Comparison of ENCODE assay signal across 11 cellular contexts in the genomic region with DNA sequence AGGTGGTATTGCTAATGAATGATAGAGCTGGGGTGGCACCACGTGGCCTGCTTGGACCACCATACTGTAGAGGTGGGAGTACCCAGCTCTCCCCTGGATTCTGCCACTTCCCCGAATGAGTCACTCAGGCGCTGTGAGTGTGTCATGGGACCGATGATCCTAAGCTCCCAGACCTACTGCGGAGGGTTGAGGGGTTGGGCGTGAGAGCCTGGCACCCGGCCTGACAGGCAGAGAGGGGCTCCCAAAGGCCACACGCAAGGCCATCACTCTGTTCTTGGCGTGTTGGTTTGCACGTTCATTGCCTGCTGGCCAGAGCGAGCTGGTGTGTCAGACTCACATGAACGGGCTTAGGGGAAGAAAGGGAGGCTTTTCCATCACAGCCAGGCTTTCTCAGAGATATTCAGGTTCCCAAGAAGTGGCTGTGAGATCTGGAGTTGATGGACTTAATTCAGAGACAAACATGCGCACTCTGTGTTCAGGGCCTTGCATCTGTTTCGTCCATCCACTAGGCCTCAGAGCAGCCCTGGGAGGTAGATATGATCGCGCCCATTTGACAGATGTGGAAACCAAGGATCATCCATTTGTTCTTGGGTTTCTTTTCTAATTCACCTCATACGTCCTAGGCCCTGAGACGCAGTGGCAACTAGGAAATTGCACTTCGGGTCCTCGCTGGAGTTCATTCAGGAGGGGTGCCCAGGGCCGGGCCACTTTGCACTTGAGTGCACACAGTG. TPM values are rescaled to one million over a fixed set of nuclear protein-coding genes. Genes with fewer than 3 reads are reported as not detected.
DNase-seq lines count a peak whose midpoint lies in the region; ATAC-seq, FAIRE-seq and TF ChIP-seq lines count a peak whose summit lies in the region.
"Had no signal": no experiment of that assay in that cellular context is flagged by ENCODE, and none has a peak within 500 bp of the region (broad histone marks: within the 10 kb centered on the region; RNA-seq: fewer than 3 reads in every experiment).

No MANE protein-coding gene starts in this region.

- FAIRE-seq in K562 (lab: Jason Lieb, UNC): no peak
- FAIRE-seq in kidney (lab: Jason Lieb, UNC): no peak

- H3K36me3 ChIP-seq in GM23248 (ENCODE audit: low read depth): no peaks in the 10 kb centered on the region
- H3K36me3 ChIP-seq in K562 (ENCODE audit: control insufficient read depth, insufficient read depth, low read length): peaks cover 24% of the 10 kb centered on the region; the same call in 2 of the 3 replicates
- no peaks in the 10 kb centered on the region for H3K36me3 ChIP-seq in kidney (ENCODE audit: control insufficient read depth in 1 of 2, insufficient read depth in 2 of 2, low read length in 2 of 2)
- no peaks in the 10 kb centered on the region for H3K36me3 ChIP-seq in transverse colon
- H3K36me3 ChIP-seq: cardiac muscle cell had no signal

- intact Hi-C loops in K562 (cut with micrococcal nuclease): no loop called here
- intact Hi-C loops in kidney (cut with DNase I): no loop called here
- intact Hi-C loops in transverse colon (cut with DNase I; ENCODE audit: low total_unique reads): no loop called here

- H3K4me1 ChIP-seq in GM23248 (ENCODE audit: insufficient read depth) (peaks cover 28% of the 10 kb centered on the region), K562 (replicated peaks in 1 of 2; ENCODE audit: control insufficient read depth in 2 of 2, insufficient read depth in 2 of 2, low read length in 2 of 2) (peaks cover 43 to 58% of the 10 kb centered on the region in 2 experiments), kidney (ENCODE audit: control insufficient read depth in 1 of 2, insufficient read depth in 1 of 2, low read depth in 1 of 2, low read length in 2 of 2) (peaks cover 41 to 55% of the 10 kb centered on the region in 2 donors), transverse colon (peaks cover 4 to 56% (median 20%) of the 10 kb centered on the region in 4 donors)

- TF ChIP-seq POLR2A in K562 (conservative IDR thresholded peaks at IDR 0.05): no peak
- TF ChIP-seq POLR2A in transverse colon (IDR thresholded peaks at IDR 0.05): no peak

- CTCF ChIA-PET in K562 (lab: Yijun Ruan, JAX; ENCODE audit: low intra/inter-chr PET ratio): no interaction called here

- no peak overlapping the region for H3K4me3 ChIP-seq in GM23248
- H3K4me3 ChIP-seq in K562: no peak overlapping the region
- H3K4me3 ChIP-seq in kidney (ENCODE audit: low read length in 2 of 2): no peak overlapping the region
- no peak overlapping the region for H3K4me3 ChIP-seq in transverse colon
- H3K4me3 ChIP-seq: cardiac muscle cell had no signal

- WGBS in GM23248 (ENCODE audit: low coverage in 1 of 2, low lambda C conversion rate in 2 of 2, missing lambda C conversion rate in 2 of 2), 2 experiments: 41 to 54% methylated on average over 21 of the region's 21 CpGs
- WGBS in K562 (ENCODE audit: insufficient coverage, low coverage, missing lambda C conversion rate): 90% methylated on average over 21 of the region's 21 CpGs
- 93 to 95% methylated on average over 3 to 21 of the region's 21 CpGs for WGBS in transverse colon (ENCODE audit: low coverage in 1 of 2), 2 donors

- no peak overlapping the region for H2AFZ ChIP-seq in GM23248
- no peak overlapping the region for H2AFZ ChIP-seq in K562 (ENCODE audit: low read depth, low read length)

- in situ Hi-C loops in GM23248 (cut with MboI) (no loop called here), K562 (cut with MboI) (no loop called here), transverse colon (cut with MboI; ENCODE audit: low pct_ligation_motif_present in 1 of 4, low pct_unique_long_range_greater_than_20kb in 1 of 4, low sequenced_read_pairs in 3 of 4) (no loop called here)

- no peaks in the 10 kb centered on the region for H4K20me1 ChIP-seq in GM23248 (ENCODE audit: insufficient read depth)
- peaks cover 19% of the 10 kb centered on the region; the same call in 1 of the 2 replicates for H4K20me1 ChIP-seq in K562 (replicated peaks; ENCODE audit: control insufficient read depth, insufficient read depth, low read length)

- no peak for TF ChIP-seq RAD21 in K562 (CRISPR knock-in tag; conservative IDR thresholded peaks at IDR 0.05 in 1 of 2, IDR thresholded peaks at IDR 0.05 in 1 of 2)

- H3K9me3 ChIP-seq in GM23248 (ENCODE audit: low read depth) (no peaks in the 10 kb centered on the region), K562 (replicated peaks; ENCODE audit: control insufficient read depth, insufficient read depth, low read depth, low read length) (no peaks in the 10 kb centered on the region), kidney (ENCODE audit: control insufficient read depth in 1 of 2, low read length in 2 of 2) (no peaks in the 10 kb centered on the region), transverse colon (no peaks in the 10 kb centered on the region)

- H3K79me2 ChIP-seq in GM23248 (ENCODE audit: insufficient read depth): peaks cover 91% of the 10 kb centered on the region
- H3K79me2 ChIP-seq in K562 (ENCODE audit: control insufficient read depth, insufficient read depth, low read length): peaks cover 95% of the 10 kb centered on the region

- no peak for TF ChIP-seq EP300 in K562 (IDR thresholded peaks at IDR 0.05; ENCODE audit: low read length)
- no peak for TF ChIP-seq EP300 in transverse colon (IDR thresholded peaks at IDR 0.05; ENCODE audit: low read depth)

- H3K27ac ChIP-seq in GM23248 (peak overlapping the region; percentile 86), K562 (ENCODE audit: extremely low read depth, low read depth, low read length) (no peak overlapping the region), kidney (ENCODE audit: low read depth in 2 of 2, low read length in 2 of 2) (no peak overlapping the region), transverse colon (peak overlapping the region; percentile 4 to 52 (median 30))

- BruUV-seq in K562 (replicated peaks; lab: Mats Ljungman, UMichigan): no TSS peak

- H3K9me2 ChIP-seq in GM23248 (ENCODE audit: insufficient read depth): no peaks in the 10 kb centered on the region

- POLR2A ChIA-PET in K562 (lab: Yijun Ruan, JAX): interaction anchor here (1.2 to 2.2 kb wide), 3 partner anchors 9 to 12 kb away, joined by 3 to 18 read pairs (median 8); no protein-coding TSS in a partner anchor

- DNase-seq in GM23248 (peak; percentile 87), K562 (ENCODE audit: extremely low read depth in 1 of 4, low spot score in 3 of 4) (no peak), kidney (peak; percentile 66), transverse colon (no peak), DMS153 treated with DMSO at 0.1 percent for 48 hours (lab: John Stamatoyannopoulos, UW; ENCODE audit: unreplicated experiment) (no peak)
- DNase-seq: activated CD4-positive, alpha-beta T cell treated with anti-CD3 and anti-CD28 coated beads, Interleukin-2, amount 50 U/mL, for 48 hours; naive B cell; T-helper 2 cell had no signal

- peak overlapping the region; percentile 69 for H3K9ac ChIP-seq in GM23248
- peak overlapping the region in 1 of 2 experiments; percentile 60; a peak in 2 of 4 replicates for H3K9ac ChIP-seq in K562 (ENCODE audit: insufficient read depth in 1 of 2, low read depth in 2 of 2, low read length in 2 of 2)
- no peak overlapping the region for H3K9ac ChIP-seq in kidney (ENCODE audit: low read length in 2 of 2)

- H3K27me3 ChIP-seq in GM23248 (replicated peaks; ENCODE audit: insufficient read depth) (no peaks in the 10 kb centered on the region), K562 (ENCODE audit: control insufficient read depth in 2 of 2, insufficient read depth in 2 of 2, low read length in 2 of 2) (no peaks in the 10 kb centered on the region), transverse colon (no peaks in the 10 kb centered on the region)
- H3K27me3 ChIP-seq: cardiac muscle cell had no signal

- no peak for ATAC-seq in K562
- no peak for ATAC-seq in HG02852 (IDR thresholded peaks at IDR 0.05; ENCODE audit: unreplicated experiment)
- ATAC-seq in GM18520 (IDR thresholded peaks at IDR 0.05; ENCODE audit: unreplicated experiment): no peak

- peak overlapping the region; percentile 50 for H3K4me2 ChIP-seq in GM23248 (ENCODE audit: unreplicated experiment)
- no peak overlapping the region for H3K4me2 ChIP-seq in K562 (ENCODE audit: insufficient read depth, low read length)

- no peak for TF ChIP-seq CTCF in K562 (IDR thresholded peaks at IDR 0.05 in 2 of 3, conservative IDR thresholded peaks at IDR 0.05 in 1 of 3; ENCODE audit: insufficient read depth in 2 of 3, low read depth in 1 of 3, low read length in 3 of 3)
- TF ChIP-seq CTCF in kidney (IDR thresholded peaks at IDR 0.05; ENCODE audit: borderline replicate concordance, extremely low read depth, insufficient read depth): no peak
- no peak for TF ChIP-seq CTCF in transverse colon (IDR thresholded peaks at IDR 0.05)

- H3K9me1 ChIP-seq in K562 (ENCODE audit: control insufficient read depth, insufficient read depth, low read length): no peaks in the 10 kb centered on the region

- peaks cover 19% of the 10 kb centered on the region for H3F3A ChIP-seq in GM23248 (ENCODE audit: insufficient read depth)

TF ChIP-seq in K562, 482 proteins besides CTCF, POLR2A, EP300 and RAD21 (continues in another document):
- peak; percentile 68 for TF ChIP-seq BCOR (IDR thresholded peaks at IDR 0.05)
- TF ChIP-seq CBX1 (IDR thresholded peaks at IDR 0.05; ENCODE audit: low read depth): peak; percentile 26; the same call in 1 of the 2 replicates
- TF ChIP-seq FOSL1 (tag; conservative IDR thresholded peaks at IDR 0.05): peak; percentile 69
- no peak for TF ChIP-seq SMARCA4 (IDR thresholded peaks at IDR 0.05)

RNA-seq across cellular contexts. Expression of a gene that starts 41.4 kb away (rescaled TPM):
- 7.8 and 9.5 TPM in 2 replicates for total RNA-seq in GM23248 (2014; rRNA removed; shearing (Covaris generic))
- polyA plus RNA-seq in GM23248 (2016; fragmentation: Nextera tagmentation; extraction: Ambion mirVana) (1.3 and 1.5 TPM in 2 replicates), K562 (2011; rRNA removed) (8.1 and 19.2 TPM in 2 replicates), K562 (2014; fragmentation: Illumina TruSeq; extraction: Trizol) (39.4 and 41.6 TPM in 2 replicates), K562 (2014; fragmentation: Nextera tagmentation; extraction: Ambion mirVana) (1 to 10 TPM in 1 of 2 experiments, under 1 TPM in 1; 0.94 to 1.9 TPM), K562 (2014; rRNA removed) (15.6 and 21.0 TPM in 2 replicates), kidney (ENCODE audit: insufficient read depth, low read depth, low replicate concordance) (16.6 TPM)
- total RNA-seq in K562 (2011; cell fraction: chromatin; rRNA removed; ENCODE audit: low replicate concordance): 107 and 183 TPM in 2 replicates
- 75.7 and 79.0 TPM in 2 replicates for total RNA-seq in K562 (2011; cell fraction: nucleolus; rRNA removed)
- total RNA-seq in K562 (2011; cell fraction: nucleoplasm; rRNA removed): 101 and 152 TPM in 2 replicates
- total RNA-seq in K562 (2014; rRNA removed) (16.1 and 19.1 TPM in 2 replicates), K562 (2014; rRNA removed; fragmentation: Illumina TruSeq; extraction: Trizol) (10.3 and 10.8 TPM in 2 replicates), K562 (2015; rRNA removed; fragmentation: Illumina TruSeq; extraction: Trizol) (9.7 and 11.5 TPM in 2 replicates), K562 (2021) (66.4 and 82.5 TPM in 2 replicates), kidney (65.7 TPM), transverse colon (10 to 100 TPM; 40.0 to 69.6 (median 47.0) TPM)
- polyA plus RNA-seq in K562 (2011; cell fraction: cytosol; rRNA removed): 17.6 and 21.0 TPM in 2 replicates
- 46.1 and 50.8 TPM in 2 replicates for polyA plus RNA-seq in K562 (2011; cell fraction: nucleus; rRNA removed)
- 51.9 and 88.9 TPM in 2 replicates for polyA plus RNA-seq in K562 (2012)
- 20.3 and 24.1 TPM in 2 replicates for polyA minus RNA-seq in K562 (2011; rRNA and poly(A)+ RNA removed)
- polyA minus RNA-seq in K562 (2011; cell fraction: cytosol; rRNA and poly(A)+ RNA removed): 45.6 and 90.6 TPM in 2 replicates
- polyA minus RNA-seq in K562 (2011; cell fraction: nucleus; rRNA and poly(A)+ RNA removed): 26.0 and 43.0 TPM in 2 replicates

Comparison
In these comparisons a context has a peak if more than half of its experiments do, and no peak if none do; other contexts are left out.
1. DNase-seq: peak in GM23248 (single experiment) and kidney (single experiment); none in K562 (0 of 4), transverse colon (single experiment) and DMS153 treated with DMSO at 0.1 percent for 48 hours (single experiment).
2. H3K27ac ChIP-seq: peak in GM23248 (single experiment) and transverse colon (4 of 4); none in K562 (single experiment) and kidney (0 of 2).